Comparison of ENCODE assay signal across 16 cellular contexts in the genomic region with DNA sequence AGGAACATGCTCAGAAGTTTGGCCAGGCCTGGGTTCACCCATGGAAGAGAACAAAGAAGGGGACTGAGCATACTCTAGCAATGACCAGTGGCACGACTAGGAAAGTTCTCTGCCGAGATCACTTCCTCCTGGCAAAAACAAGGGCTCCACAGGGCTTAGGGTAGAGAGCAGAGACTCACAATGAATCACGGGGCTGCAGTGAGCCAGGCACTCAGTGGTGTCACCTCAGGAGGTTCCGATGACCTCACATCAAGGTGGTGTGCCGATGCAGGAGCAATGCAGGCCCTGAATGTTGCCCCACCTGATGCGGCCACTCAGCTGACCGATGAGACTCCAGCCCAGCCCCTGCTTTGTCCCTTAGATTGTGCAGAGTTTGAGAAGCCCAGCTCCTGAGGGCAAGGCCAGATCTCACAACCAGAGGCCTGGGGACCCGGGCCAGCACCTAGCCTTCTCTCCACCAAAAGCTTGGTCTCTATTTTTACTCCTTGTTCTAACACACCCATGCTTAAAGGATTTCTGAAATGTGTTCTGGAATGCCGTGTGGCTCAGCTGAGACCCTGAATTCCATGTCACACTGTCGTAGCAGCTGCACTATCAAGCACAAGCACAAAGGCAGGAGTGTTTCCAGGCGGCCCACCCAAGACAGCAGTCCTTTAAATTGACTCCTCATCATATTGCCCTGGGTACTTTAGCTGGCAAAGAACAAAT.
DNase-seq lines count a peak whose midpoint lies in the region; ATAC-seq and TF ChIP-seq lines count a peak whose summit lies in the region.
"Had no signal": no experiment of that assay in that cellular context is flagged by ENCODE, and none has a peak within 500 bp of the region (broad histone marks: within the 10 kb centered on the region; RNA-seq: fewer than 3 reads in every experiment).

No MANE protein-coding gene starts in this region.

- TF ChIP-seq CTCF in PC-3 (conservative IDR thresholded peaks at IDR 0.05; ENCODE audit: low read depth, low read length), result no peak
- no peak for TF ChIP-seq CTCF in gastroesophageal sphincter (IDR thresholded peaks at IDR 0.05)
- no peak for TF ChIP-seq CTCF in upper lobe of left lung (IDR thresholded peaks at IDR 0.05)
- no peak for TF ChIP-seq CTCF in colonic mucosa (IDR thresholded peaks at IDR 0.05)

- no peaks in the 10 kb centered on the region for H3K36me3 Mint-ChIP-seq in naive thymus-derived CD4-positive, alpha-beta T cell

- TF ChIP-seq POLR2A in gastroesophageal sphincter (IDR thresholded peaks at IDR 0.05) (no peak), upper lobe of left lung (IDR thresholded peaks at IDR 0.05) (no peak)

- no peak overlapping the region for H3K27ac Mint-ChIP-seq in naive thymus-derived CD4-positive, alpha-beta T cell
- H3K27ac Mint-ChIP-seq: CD4-positive, alpha-beta T cell had no signal

- BruUV-seq in PC-3 (replicated peaks; lab: Mats Ljungman, UMichigan), result no TSS peak

- no peak overlapping the region for H3K4me3 Mint-ChIP-seq in naive thymus-derived CD4-positive, alpha-beta T cell
- H3K4me3 Mint-ChIP-seq: CD4-positive, alpha-beta T cell had no signal

- no peak overlapping the region for H3K9ac ChIP-seq in PC-3 (ENCODE audit: low read length)
- no peak overlapping the region for H3K9ac ChIP-seq in mucosa of rectum (ENCODE audit: low read depth in 1 of 2, low read length in 2 of 2)
- no peak overlapping the region for H3K9ac ChIP-seq in colonic mucosa (ENCODE audit: low read depth in 2 of 2, low read length in 2 of 2)

- H4K20me1 ChIP-seq in PC-3 (ENCODE audit: low read length), result no peaks in the 10 kb centered on the region

- DNase-seq in PC-3 (peak; percentile 65), upper lobe of left lung (no peak), colonic mucosa (no peak), SW480 (ENCODE audit: low spot score) (no peak), NCI-H748 (lab: John Stamatoyannopoulos, UW; ENCODE audit: unreplicated experiment) (no peak)
- DNase-seq in naive thymus-derived CD4-positive, alpha-beta T cell, result no peak
- DNase-seq: activated CD4-positive, CD25-positive, alpha-beta regulatory T cell treated with anti-CD3 and anti-CD28 coated beads, Interleukin-2, amount 50 U/mL, for 72 hours; activated T-cell treated with anti-CD3 and anti-CD28 coated beads for 4 hours; CD4-positive, alpha-beta T cell; effector memory CD4-positive, alpha-beta T cell; KG1; NCI-H2029 treated with DMSO at 0.1 percent for 48 hours; SW 1271; testis had no signal

- H3K79me2 ChIP-seq in PC-3 (ENCODE audit: low read length), result 0 out of 2 replicates have a peak, but pooled peaks cover 3% of the 10 kb centered on the region

- peak overlapping the region; percentile 43 for H2AFZ ChIP-seq in PC-3 (ENCODE audit: low read length)

- H3K9me3 Mint-ChIP-seq in naive thymus-derived CD4-positive, alpha-beta T cell, result no peaks in the 10 kb centered on the region
- H3K9me3 Mint-ChIP-seq: CD4-positive, alpha-beta T cell had no signal

- ATAC-seq in PC-3 (peak; percentile 82), gastroesophageal sphincter (no peak), upper lobe of left lung (ENCODE audit: low FRiP score in 2 of 2) (peak; percentile 26 to 47)
- no peak for ATAC-seq in naive thymus-derived CD4-positive, alpha-beta T cell

- H3K36me3 ChIP-seq in PC-3 (ENCODE audit: low read depth, low read length), result no peaks in the 10 kb centered on the region
- H3K36me3 ChIP-seq in gastroesophageal sphincter, result no peaks in the 10 kb centered on the region
- no peaks in the 10 kb centered on the region for H3K36me3 ChIP-seq in mucosa of rectum (ENCODE audit: control insufficient read depth in 2 of 2, insufficient read depth in 2 of 2, low read length in 2 of 2)
- H3K36me3 ChIP-seq in upper lobe of left lung, result no peaks in the 10 kb centered on the region
- H3K36me3 ChIP-seq in colonic mucosa, result no peaks in the 10 kb centered on the region
- H3K36me3 ChIP-seq in naive thymus-derived CD4-positive, alpha-beta T cell (ENCODE audit: control insufficient read depth in 2 of 3, insufficient read depth in 3 of 3, low read length in 3 of 3), result no peaks in the 10 kb centered on the region

- peaks cover 18% of the 10 kb centered on the region for H3K4me1 ChIP-seq in PC-3 (ENCODE audit: insufficient read depth, low read length)
- H3K4me1 ChIP-seq in gastroesophageal sphincter, result peaks cover 0 to 20% (median 0%) of the 10 kb centered on the region in 3 donors
- peaks cover 8 to 25% of the 10 kb centered on the region in 2 donors for H3K4me1 ChIP-seq in mucosa of rectum (ENCODE audit: control insufficient read depth in 2 of 2, insufficient read depth in 2 of 2, low read length in 2 of 2)
- H3K4me1 ChIP-seq in upper lobe of left lung, result peaks cover 0 to 3% (median 0%) of the 10 kb centered on the region in 4 donors
- H3K4me1 ChIP-seq in colonic mucosa, result peaks cover 5% of the 10 kb centered on the region
- no peaks in the 10 kb centered on the region for H3K4me1 ChIP-seq in naive thymus-derived CD4-positive, alpha-beta T cell (ENCODE audit: control insufficient read depth in 2 of 2, insufficient read depth in 2 of 2, low read length in 2 of 2)
- H3K4me1 ChIP-seq: testis had no signal

- POLR2A ChIA-PET in PC-3 (lab: Charles Lee; ENCODE audit: unreplicated experiment), result no interaction called here
- POLR2A ChIA-PET in naive thymus-derived CD4-positive, alpha-beta T cell (lab: Charles Lee), result no interaction called here

- H3K4me2 ChIP-seq in PC-3 (ENCODE audit: low read length), result peak overlapping the region; percentile 27; the same call in 1 of the 2 replicates

- H3K27me3 ChIP-seq in PC-3 (ENCODE audit: low read length) (no peaks in the 10 kb centered on the region), gastroesophageal sphincter (no peaks in the 10 kb centered on the region), mucosa of rectum (ENCODE audit: control insufficient read depth in 2 of 2, insufficient read depth in 2 of 2, low read length in 2 of 2) (no peaks in the 10 kb centered on the region), upper lobe of left lung (no peaks in the 10 kb centered on the region), colonic mucosa (no peaks in the 10 kb centered on the region)
- no peaks in the 10 kb centered on the region for H3K27me3 ChIP-seq in naive thymus-derived CD4-positive, alpha-beta T cell (ENCODE audit: control insufficient read depth in 2 of 2, insufficient read depth in 2 of 2, low read length in 2 of 2)
- H3K27me3 ChIP-seq: testis had no signal

- peaks cover 0 to 13% (median 7%) of the 10 kb centered on the region in 5 donors for H3K27me3 Mint-ChIP-seq in naive thymus-derived CD4-positive, alpha-beta T cell
- H3K27me3 Mint-ChIP-seq: CD4-positive, alpha-beta T cell had no signal

- 67 to 76% methylated on average over 1 to 7 of the region's 11 CpGs for WGBS in gastroesophageal sphincter (ENCODE audit: low coverage in 1 of 2), 2 donors
- 74 to 79% methylated on average over 6 to 11 of the region's 11 CpGs for WGBS in upper lobe of left lung, 2 donors

- intact Hi-C loops in PC-3 (cut with micrococcal nuclease) (no loop called here), colonic mucosa (cut with DNase I) (no loop called here)
- intact Hi-C loops in naive thymus-derived CD4-positive, alpha-beta T cell (cut with micrococcal nuclease), result no loop called here

- H3K9me3 ChIP-seq in PC-3 (ENCODE audit: low read length) (no peaks in the 10 kb centered on the region), gastroesophageal sphincter (no peaks in the 10 kb centered on the region), mucosa of rectum (ENCODE audit: control insufficient read depth in 2 of 2, low read length in 2 of 2) (no peaks in the 10 kb centered on the region), upper lobe of left lung (no peaks in the 10 kb centered on the region), colonic mucosa (no peaks in the 10 kb centered on the region)
- no peaks in the 10 kb centered on the region for H3K9me3 ChIP-seq in naive thymus-derived CD4-positive, alpha-beta T cell (ENCODE audit: control insufficient read depth in 2 of 3, low read length in 3 of 3)
- H3K9me3 ChIP-seq: testis had no signal

- H3K9me2 ChIP-seq in PC-3 (replicated peaks; ENCODE audit: low read length), result no peaks in the 10 kb centered on the region

- TF ChIP-seq EP300 in gastroesophageal sphincter (IDR thresholded peaks at IDR 0.05) (no peak), upper lobe of left lung (IDR thresholded peaks at IDR 0.05) (no peak)

- H3K4me3 ChIP-seq in PC-3 (ENCODE audit: low read length) (no peak overlapping the region), gastroesophageal sphincter (no peak overlapping the region), mucosa of rectum (ENCODE audit: low read length in 2 of 2) (no peak overlapping the region), upper lobe of left lung (no peak overlapping the region), colonic mucosa (no peak overlapping the region)
- H3K4me3 ChIP-seq in naive thymus-derived CD4-positive, alpha-beta T cell (ENCODE audit: low read length), result no peak overlapping the region
- H3K4me3 ChIP-seq: testis had no signal

- CTCF ChIA-PET in PC-3 (lab: Charles Lee), result no interaction called here
- CTCF ChIA-PET in naive thymus-derived CD4-positive, alpha-beta T cell (lab: Charles Lee), result interaction anchor here (0.9 kb wide), 1 partner anchor 19 kb away, joined by 3 read pairs; no protein-coding TSS in a partner anchor

- H3K4me1 Mint-ChIP-seq in naive thymus-derived CD4-positive, alpha-beta T cell, result no peaks in the 10 kb centered on the region

- H3K27ac ChIP-seq in PC-3 (ENCODE audit: low read length) (0 out of 2 replicates have a peak overlapping the region, but pooled peaks have one; percentile 12), gastroesophageal sphincter (peak overlapping the region in 3 of 4 donors; percentile 3 to 27 (median 24)), mucosa of rectum (ENCODE audit: low read depth in 2 of 2, low read length in 2 of 2) (peak overlapping the region; percentile 20 to 49), upper lobe of left lung (no peak overlapping the region), colonic mucosa (no peak overlapping the region)
- H3K27ac ChIP-seq in naive thymus-derived CD4-positive, alpha-beta T cell (ENCODE audit: low read depth, low read length), result no peak overlapping the region
- H3K27ac ChIP-seq: testis had no signal

- no peaks in the 10 kb centered on the region for H3F3A ChIP-seq in PC-3 (ENCODE audit: low read length, unreplicated experiment)

Comparison
In these comparisons a context has a peak if more than half of its experiments do, and no peak if none do; other contexts are left out.
1. ATAC-seq: peak in PC-3 (single experiment) and upper lobe of left lung (2 of 2); none in gastroesophageal sphincter (single experiment) and naive thymus-derived CD4-positive, alpha-beta T cell (single experiment).
2. H3K27ac ChIP-seq: peak in PC-3 (single experiment), gastroesophageal sphincter (3 of 4) and mucosa of rectum (2 of 2); none in upper lobe of left lung (0 of 4), colonic mucosa (single experiment) and naive thymus-derived CD4-positive, alpha-beta T cell (single experiment).